ENCODE assay signal across 8 cellular contexts in the genomic region with DNA sequence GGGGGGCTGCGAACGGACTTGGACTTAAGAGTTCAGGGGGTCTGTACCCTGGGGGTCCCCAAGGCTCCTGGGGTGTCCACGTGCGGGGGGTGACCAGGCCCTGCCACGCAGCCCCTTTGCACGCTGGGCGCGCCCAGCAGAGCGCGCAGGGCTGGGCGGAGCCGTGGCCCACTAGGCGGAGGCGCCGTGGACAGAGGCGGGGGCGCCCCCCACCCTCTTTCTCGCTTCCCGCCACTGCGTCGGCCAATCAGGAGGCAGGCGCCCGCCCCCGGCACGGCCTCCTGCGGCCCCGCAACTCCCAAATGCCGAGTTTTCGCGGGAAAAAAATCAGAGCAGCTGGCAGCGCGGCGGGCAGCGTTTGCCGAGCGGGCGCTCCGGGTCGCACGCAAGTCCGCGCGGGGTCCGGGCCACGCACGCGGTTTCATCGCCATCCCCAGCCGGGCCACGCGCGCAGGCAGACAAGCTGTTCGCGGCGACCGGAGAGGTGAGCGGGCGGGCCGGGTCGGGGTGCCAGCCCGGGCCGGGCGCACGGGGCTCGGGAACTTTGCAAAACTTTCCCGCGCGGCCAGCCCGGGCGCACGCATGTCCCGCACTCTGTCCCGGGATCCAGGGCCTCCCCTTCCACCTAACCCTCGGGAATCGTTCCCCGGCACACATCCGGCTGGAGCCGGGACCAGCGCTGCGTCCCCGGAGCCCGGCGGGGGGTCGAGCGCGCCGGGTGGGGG. TPM values are rescaled to one million over a fixed set of nuclear protein-coding genes. Genes with fewer than 3 reads are reported as not detected.
DNase-seq lines count a peak whose midpoint lies in the region; ATAC-seq and TF ChIP-seq lines count a peak whose summit lies in the region.

TSS of gene UHRF1 (plus strand) at position 330 of the 725 bp plus-strand sequence. CDS start 1,385 bp downstream, outside the sequence.

- H3K4me1 ChIP-seq in HEK293 (ENCODE audit: control insufficient read depth, insufficient read depth, low read length) (peaks cover 8% of the 10 kb centered on the region), gastroesophageal sphincter (peaks cover 0 to 32% (median 25%) of the 10 kb centered on the region in 3 donors), skeletal muscle satellite cell (ENCODE audit: control insufficient read depth, insufficient read depth, low read length) (peaks cover 39% of the 10 kb centered on the region)

- H3K27me3 ChIP-seq in gastroesophageal sphincter (peaks cover 36% of the 10 kb centered on the region), skeletal muscle satellite cell (ENCODE audit: control insufficient read depth, insufficient read depth, low read length) (no peaks in the 10 kb centered on the region)

- DNase-seq in NCI-H226 (peak; percentile 53), putamen (ENCODE audit: low spot score) (no peak), epidermal melanocyte (ENCODE audit: insufficient read length, low spot score) (no peak)
- DNase-seq in activated CD8-positive, alpha-beta memory T cell treated with anti-CD3 and anti-CD28 coated beads, Interleukin-2, amount 50 U/mL, for 48 hours, result peak; percentile 88

- TF ChIP-seq POLR2A in gastroesophageal sphincter (IDR thresholded peaks at IDR 0.05), result no peak

- POLR2A ChIA-PET in HEK293 (lab: Yijun Ruan, JAX), result interaction anchor here (0.6 kb wide), 1 partner anchor 37 kb away, joined by 4 read pairs; no protein-coding TSS in a partner anchor

- CTCF ChIA-PET in HEK293 (lab: Yijun Ruan, JAX), result interaction anchor here (0.6 to 1.0 kb wide), 3 partner anchors 34 to 102 kb away, joined by 3 to 4 read pairs (median 4); no protein-coding TSS in a partner anchor

- TF ChIP-seq EP300 in gastroesophageal sphincter (IDR thresholded peaks at IDR 0.05), result no peak

- no CpG with 5 or more reads among the region's 87 CpGs for WGBS in gastroesophageal sphincter (ENCODE audit: low coverage in 1 of 2), 2 donors

- ATAC-seq in gastroesophageal sphincter, result peak; percentile 40

- peaks cover 14 to 40% of the 10 kb centered on the region in 2 experiments; a peak in 2 of 3 replicates for H3K36me3 ChIP-seq in HEK293 (ENCODE audit: control insufficient read depth in 2 of 2, insufficient read depth in 1 of 2, low read length in 2 of 2)
- H3K36me3 ChIP-seq in gastroesophageal sphincter, result no peaks in the 10 kb centered on the region
- H3K36me3 ChIP-seq in skeletal muscle satellite cell (ENCODE audit: insufficient read depth, low read length), result peaks cover 8% of the 10 kb centered on the region

- H3K9ac ChIP-seq in skeletal muscle satellite cell (ENCODE audit: low read depth, low read length), result peak within 1 kb of the TSS; percentile 78

- H3K4me3 ChIP-seq in GM08714 (ENCODE audit: low read length) (peak within 1 kb of the TSS; percentile 84), HEK293 (ENCODE audit: low read depth, low read length) (peak within 1 kb of the TSS; percentile 77), gastroesophageal sphincter (peak within 1 kb of the TSS; percentile 48 to 75), skeletal muscle satellite cell (ENCODE audit: low read length) (peak within 1 kb of the TSS; percentile 86)

- H3K27ac ChIP-seq in HEK293 (ENCODE audit: extremely low read depth, low read depth, low read length) (peak within 1 kb of the TSS; percentile 92), gastroesophageal sphincter (peak within 1 kb of the TSS in 1 of 4 donors; percentile 42)

- TF ChIP-seq CTCF in HEK293 (tag by site-specific recombination; IDR thresholded peaks at IDR 0.05) (peak; percentile 21; the same call in 1 of the 2 replicates), gastroesophageal sphincter (IDR thresholded peaks at IDR 0.05) (no peak)

- H3K4me2 ChIP-seq in skeletal muscle satellite cell (ENCODE audit: low read length), result peak within 1 kb of the TSS; percentile 97

- H3K9me3 ChIP-seq in HEK293 (ENCODE audit: control insufficient read depth, insufficient read depth, low read depth, low read length) (no peaks in the 10 kb centered on the region), gastroesophageal sphincter (no peaks in the 10 kb centered on the region), skeletal muscle satellite cell (replicated peaks; ENCODE audit: low read length) (no peaks in the 10 kb centered on the region)

TF ChIP-seq in HEK293, 187 proteins besides CTCF, POLR2A, EP300 and RAD21 (continues in another document):
- TF ChIP-seq, protein P1, sequence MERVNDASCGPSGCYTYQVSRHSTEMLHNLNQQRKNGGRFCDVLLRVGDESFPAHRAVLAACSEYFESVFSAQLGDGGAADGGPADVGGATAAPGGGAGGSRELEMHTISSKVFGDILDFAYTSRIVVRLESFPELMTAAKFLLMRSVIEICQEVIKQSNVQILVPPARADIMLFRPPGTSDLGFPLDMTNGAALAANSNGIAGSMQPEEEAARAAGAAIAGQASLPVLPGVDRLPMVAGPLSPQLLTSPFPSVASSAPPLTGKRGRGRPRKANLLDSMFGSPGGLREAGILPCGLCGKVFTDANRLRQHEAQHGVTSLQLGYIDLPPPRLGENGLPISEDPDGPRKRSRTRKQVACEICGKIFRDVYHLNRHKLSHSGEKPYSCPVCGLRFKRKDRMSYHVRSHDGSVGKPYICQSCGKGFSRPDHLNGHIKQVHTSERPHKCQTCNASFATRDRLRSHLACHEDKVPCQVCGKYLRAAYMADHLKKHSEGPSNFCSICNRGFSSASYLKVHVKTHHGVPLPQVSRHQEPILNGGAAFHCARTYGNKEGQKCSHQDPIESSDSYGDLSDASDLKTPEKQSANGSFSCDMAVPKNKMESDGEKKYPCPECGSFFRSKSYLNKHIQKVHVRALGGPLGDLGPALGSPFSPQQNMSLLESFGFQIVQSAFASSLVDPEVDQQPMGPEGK (tag by site-specific recombination; IDR thresholded peaks at IDR 0.05), result peak; percentile 95
- TF ChIP-seq ZNF248 (tag by site-specific recombination; IDR thresholded peaks at IDR 0.05) (no peak), KLF9 (tag by site-specific recombination; IDR thresholded peaks at IDR 0.05; ENCODE audit: low read depth) (peak; percentile 33; the same call in 1 of the 2 replicates), ZNF704 (tag by site-specific recombination; IDR thresholded peaks at IDR 0.05) (no peak), EGR2 (tag by site-specific recombination; IDR thresholded peaks at IDR 0.05; ENCODE audit: low read depth) (peak; percentile 87), GFI1B (tag by site-specific recombination; IDR thresholded peaks at IDR 0.05) (peak; percentile 61), ZBTB44 (tag by site-specific recombination; IDR thresholded peaks at IDR 0.05) (no peak), OSR2 (tag by site-specific recombination; IDR thresholded peaks at IDR 0.05) (no peak), ZXDB (tag by site-specific recombination; IDR thresholded peaks at IDR 0.05) (peak; percentile 94), ZNF670 (tag by site-specific recombination; IDR thresholded peaks at IDR 0.05; ENCODE audit: low read depth) (no peak)
- TF ChIP-seq, protein P2, sequence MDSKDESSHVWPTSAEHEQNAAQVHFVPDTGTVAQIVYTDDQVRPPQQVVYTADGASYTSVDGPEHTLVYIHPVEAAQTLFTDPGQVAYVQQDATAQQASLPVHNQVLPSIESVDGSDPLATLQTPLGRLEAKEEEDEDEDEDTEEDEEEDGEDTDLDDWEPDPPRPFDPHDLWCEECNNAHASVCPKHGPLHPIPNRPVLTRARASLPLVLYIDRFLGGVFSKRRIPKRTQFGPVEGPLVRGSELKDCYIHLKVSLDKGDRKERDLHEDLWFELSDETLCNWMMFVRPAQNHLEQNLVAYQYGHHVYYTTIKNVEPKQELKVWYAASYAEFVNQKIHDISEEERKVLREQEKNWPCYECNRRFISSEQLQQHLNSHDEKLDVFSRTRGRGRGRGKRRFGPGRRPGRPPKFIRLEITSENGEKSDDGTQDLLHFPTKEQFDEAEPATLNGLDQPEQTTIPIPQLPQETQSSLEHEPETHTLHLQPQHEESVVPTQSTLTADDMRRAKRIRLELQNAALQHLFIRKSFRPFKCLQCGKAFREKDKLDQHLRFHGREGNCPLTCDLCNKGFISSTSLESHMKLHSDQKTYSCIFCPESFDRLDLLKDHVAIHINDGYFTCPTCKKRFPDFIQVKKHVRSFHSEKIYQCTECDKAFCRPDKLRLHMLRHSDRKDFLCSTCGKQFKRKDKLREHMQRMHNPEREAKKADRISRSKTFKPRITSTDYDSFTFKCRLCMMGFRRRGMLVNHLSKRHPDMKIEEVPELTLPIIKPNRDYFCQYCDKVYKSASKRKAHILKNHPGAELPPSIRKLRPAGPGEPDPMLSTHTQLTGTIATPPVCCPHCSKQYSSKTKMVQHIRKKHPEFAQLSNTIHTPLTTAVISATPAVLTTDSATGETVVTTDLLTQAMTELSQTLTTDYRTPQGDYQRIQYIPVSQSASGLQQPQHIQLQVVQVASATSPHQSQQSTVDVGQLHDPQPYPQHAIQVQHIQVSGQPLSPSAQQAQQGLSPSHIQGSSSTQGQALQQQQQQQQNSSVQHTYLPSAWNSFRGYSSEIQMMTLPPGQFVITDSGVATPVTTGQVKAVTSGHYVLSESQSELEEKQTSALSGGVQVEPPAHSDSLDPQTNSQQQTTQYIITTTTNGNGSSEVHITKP (tag by site-specific recombination; IDR thresholded peaks at IDR 0.05), result peak; percentile 23; the same call in 1 of the 2 replicates

RNA-seq across cellular contexts. Expression of gene UHRF1, which starts in this region (rescaled TPM):
- 1 to 10 TPM in 1 of 4 donors, under 1 TPM in 3; 0.58 to 1.4 (median 0.73) TPM for total RNA-seq in gastroesophageal sphincter
- 27.1 and 31.7 TPM in 2 replicates for total RNA-seq in skeletal muscle satellite cell (2012; rRNA removed)

Comparison
In these comparisons a context has a peak if more than half of its experiments do, and no peak if none do; other contexts are left out.
1. DNase-seq: peak in NCI-H226 (single experiment) and activated CD8-positive, alpha-beta memory T cell treated with anti-CD3 and anti-CD28 coated beads, Interleukin-2, amount 50 U/mL, for 48 hours (single experiment); none in putamen (single experiment) and epidermal melanocyte (single experiment).
2. Peak in every context shown above with its lines, with median percentiles within 50 percentile points of each other: H3K4me3 ChIP-seq.